ENCODE assay signal across 1 cellular context in the genomic region with DNA sequence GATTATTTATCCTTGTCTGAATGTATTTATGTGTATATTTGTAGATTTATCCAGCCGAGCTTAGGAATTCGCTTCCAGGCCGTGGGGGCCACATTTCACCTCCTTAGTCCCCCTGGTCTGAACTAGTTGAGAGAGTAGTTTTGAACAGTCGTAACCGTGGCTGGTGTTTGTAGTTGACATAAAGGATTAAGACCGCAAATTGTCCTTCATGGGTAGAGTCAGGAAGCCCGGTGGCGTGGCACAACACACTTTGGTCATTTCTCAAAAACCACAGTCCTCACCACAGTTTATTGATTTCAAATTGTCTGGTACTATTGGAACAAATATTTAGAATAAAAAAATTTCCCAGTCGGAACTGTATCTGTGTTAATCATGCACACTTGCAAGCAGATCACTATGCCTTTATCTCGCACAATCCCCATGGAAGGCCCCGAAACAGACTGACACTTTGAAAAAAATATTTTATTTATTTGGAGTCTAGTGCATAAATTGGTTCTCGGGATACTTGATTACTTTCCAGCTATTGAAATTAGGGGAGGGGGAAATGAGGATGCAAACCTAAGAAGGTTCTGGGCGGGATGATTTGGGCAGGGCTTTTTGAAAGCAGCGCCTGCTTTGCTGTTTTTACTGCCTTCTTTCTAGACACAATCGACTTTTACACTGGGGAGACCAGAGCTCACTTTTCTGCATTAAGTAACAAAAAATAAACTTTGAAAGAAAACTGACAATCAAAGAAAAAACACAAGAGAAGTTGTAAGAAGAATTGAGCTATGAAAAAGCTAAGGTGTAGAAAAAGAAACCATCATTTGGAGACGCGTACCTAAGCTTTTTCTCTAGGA.
A peak's percentile ranks its signal among the peaks of the same experiment; 100 is the strongest.
TF ChIP-seq lines count a peak whose summit lies in the region.

No MANE protein-coding gene starts in this region.

TF ChIP-seq in HepG2, 621 proteins besides CTCF, POLR2A, EP300 and RAD21 (continued from another document and continues in another):
- TF ChIP-seq, protein P1, sequence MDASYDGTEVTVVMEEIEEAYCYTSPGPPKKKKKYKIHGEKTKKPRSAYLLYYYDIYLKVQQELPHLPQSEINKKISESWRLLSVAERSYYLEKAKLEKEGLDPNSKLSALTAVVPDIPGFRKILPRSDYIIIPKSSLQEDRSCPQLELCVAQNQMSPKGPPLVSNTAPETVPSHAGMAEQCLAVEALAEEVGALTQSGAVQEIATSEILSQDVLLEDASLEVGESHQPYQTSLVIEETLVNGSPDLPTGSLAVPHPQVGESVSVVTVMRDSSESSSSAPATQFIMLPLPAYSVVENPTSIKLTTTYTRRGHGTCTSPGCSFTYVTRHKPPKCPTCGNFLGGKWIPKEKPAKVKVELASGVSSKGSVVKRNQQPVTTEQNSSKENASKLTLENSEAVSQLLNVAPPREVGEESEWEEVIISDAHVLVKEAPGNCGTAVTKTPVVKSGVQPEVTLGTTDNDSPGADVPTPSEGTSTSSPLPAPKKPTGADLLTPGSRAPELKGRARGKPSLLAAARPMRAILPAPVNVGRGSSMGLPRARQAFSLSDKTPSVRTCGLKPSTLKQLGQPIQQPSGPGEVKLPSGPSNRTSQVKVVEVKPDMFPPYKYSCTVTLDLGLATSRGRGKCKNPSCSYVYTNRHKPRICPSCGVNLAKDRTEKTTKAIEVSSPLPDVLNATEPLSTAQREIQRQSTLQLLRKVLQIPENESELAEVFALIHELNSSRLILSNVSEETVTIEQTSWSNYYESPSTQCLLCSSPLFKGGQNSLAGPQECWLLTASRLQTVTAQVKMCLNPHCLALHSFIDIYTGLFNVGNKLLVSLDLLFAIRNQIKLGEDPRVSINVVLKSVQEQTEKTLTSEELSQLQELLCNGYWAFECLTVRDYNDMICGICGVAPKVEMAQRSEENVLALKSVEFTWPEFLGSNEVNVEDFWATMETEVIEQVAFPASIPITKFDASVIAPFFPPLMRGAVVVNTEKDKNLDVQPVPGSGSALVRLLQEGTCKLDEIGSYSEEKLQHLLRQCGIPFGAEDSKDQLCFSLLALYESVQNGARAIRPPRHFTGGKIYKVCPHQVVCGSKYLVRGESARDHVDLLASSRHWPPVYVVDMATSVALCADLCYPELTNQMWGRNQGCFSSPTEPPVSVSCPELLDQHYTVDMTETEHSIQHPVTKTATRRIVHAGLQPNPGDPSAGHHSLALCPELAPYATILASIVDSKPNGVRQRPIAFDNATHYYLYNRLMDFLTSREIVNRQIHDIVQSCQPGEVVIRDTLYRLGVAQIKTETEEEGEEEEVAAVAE (CRISPR knock-in tag; IDR thresholded peaks at IDR 0.05; ENCODE audit: borderline replicate concordance): peak; percentile 40; the same call in 1 of the 2 replicates
- TF ChIP-seq, protein P2, sequence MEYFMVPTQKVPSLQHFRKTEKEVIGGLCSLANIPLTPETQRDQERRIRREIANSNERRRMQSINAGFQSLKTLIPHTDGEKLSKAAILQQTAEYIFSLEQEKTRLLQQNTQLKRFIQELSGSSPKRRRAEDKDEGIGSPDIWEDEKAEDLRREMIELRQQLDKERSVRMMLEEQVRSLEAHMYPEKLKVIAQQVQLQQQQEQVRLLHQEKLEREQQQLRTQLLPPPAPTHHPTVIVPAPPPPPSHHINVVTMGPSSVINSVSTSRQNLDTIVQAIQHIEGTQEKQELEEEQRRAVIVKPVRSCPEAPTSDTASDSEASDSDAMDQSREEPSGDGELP (IDR thresholded peaks at IDR 0.05; ENCODE audit: borderline replicate concordance, low read depth): no peak
- no peak for TF ChIP-seq ZNF318 (CRISPR knock-in tag; IDR thresholded peaks at IDR 0.05)
- TF ChIP-seq, protein P3, sequence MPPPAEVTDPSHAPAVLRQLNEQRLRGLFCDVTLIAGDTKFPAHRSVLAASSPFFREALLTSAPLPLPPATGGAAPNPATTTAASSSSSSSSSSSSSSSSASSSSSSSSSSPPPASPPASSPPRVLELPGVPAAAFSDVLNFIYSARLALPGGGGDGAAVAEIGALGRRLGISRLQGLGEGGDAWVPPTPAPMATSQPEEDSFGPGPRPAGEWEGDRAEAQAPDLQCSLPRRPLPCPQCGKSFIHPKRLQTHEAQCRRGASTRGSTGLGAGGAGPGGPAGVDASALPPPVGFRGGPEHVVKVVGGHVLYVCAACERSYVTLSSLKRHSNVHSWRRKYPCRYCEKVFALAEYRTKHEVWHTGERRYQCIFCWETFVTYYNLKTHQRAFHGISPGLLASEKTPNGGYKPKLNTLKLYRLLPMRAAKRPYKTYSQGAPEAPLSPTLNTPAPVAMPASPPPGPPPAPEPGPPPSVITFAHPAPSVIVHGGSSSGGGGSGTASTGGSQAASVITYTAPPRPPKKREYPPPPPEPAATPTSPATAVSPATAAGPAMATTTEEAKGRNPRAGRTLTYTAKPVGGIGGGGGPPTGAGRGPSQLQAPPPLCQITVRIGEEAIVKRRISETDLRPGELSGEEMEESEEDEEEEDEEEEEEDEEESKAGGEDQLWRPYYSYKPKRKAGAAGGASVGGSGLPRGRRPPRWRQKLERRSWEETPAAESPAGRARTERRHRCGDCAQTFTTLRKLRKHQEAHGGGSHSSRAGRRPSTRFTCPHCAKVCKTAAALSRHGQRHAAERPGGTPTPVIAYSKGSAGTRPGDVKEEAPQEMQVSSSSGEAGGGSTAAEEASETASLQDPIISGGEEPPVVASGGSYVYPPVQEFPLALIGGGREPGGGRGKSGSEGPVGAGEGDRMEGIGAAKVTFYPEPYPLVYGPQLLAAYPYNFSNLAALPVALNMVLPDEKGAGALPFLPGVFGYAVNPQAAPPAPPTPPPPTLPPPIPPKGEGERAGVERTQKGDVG (CRISPR knock-in tag; IDR thresholded peaks at IDR 0.05; ENCODE audit: borderline replicate concordance): no peak
- TF ChIP-seq PATZ1 (CRISPR knock-in tag; IDR thresholded peaks at IDR 0.05): peak; percentile 84
- TF ChIP-seq ZNF317 (CRISPR knock-in tag; IDR thresholded peaks at IDR 0.05): no peak
- no peak for TF ChIP-seq HNRNPUL1 (IDR thresholded peaks at IDR 0.05; ENCODE audit: low read depth, low read length)
- TF ChIP-seq, protein P4, sequence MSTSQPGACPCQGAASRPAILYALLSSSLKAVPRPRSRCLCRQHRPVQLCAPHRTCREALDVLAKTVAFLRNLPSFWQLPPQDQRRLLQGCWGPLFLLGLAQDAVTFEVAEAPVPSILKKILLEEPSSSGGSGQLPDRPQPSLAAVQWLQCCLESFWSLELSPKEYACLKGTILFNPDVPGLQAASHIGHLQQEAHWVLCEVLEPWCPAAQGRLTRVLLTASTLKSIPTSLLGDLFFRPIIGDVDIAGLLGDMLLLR (CRISPR knock-in tag; IDR thresholded peaks at IDR 0.05): no peak
- peak; percentile 30; the same call in 1 of the 2 replicates for TF ChIP-seq SP5 (CRISPR knock-in tag; IDR thresholded peaks at IDR 0.05; ENCODE audit: borderline replicate concordance, low read depth)
- TF ChIP-seq ZBTB34 (CRISPR knock-in tag; IDR thresholded peaks at IDR 0.05): peak; percentile 89
- TF ChIP-seq DNMT1 (CRISPR knock-in tag; IDR thresholded peaks at IDR 0.05): no peak
- no peak for TF ChIP-seq CREBL2 (CRISPR knock-in tag; IDR thresholded peaks at IDR 0.05; ENCODE audit: borderline replicate concordance)
- no peak for TF ChIP-seq HINFP (CRISPR knock-in tag; IDR thresholded peaks at IDR 0.05; ENCODE audit: low read depth)
- no peak for TF ChIP-seq KAT2B (IDR thresholded peaks at IDR 0.05; ENCODE audit: borderline replicate concordance, low read depth, low read length)
- TF ChIP-seq FLYWCH1 (CRISPR knock-in tag; IDR thresholded peaks at IDR 0.05): 0 out of 2 replicates have a peak, but pooled peaks have one; percentile 37
- no peak for TF ChIP-seq ZNF124 (CRISPR knock-in tag; IDR thresholded peaks at IDR 0.05)
- TF ChIP-seq ZFYVE20 (CRISPR knock-in tag; IDR thresholded peaks at IDR 0.05; ENCODE audit: borderline replicate concordance, low read depth): no peak
- no peak for TF ChIP-seq SRSF4 (IDR thresholded peaks at IDR 0.05; ENCODE audit: low read depth, low read length, poor library complexity, severe bottlenecking)
- TF ChIP-seq ZNF510 (CRISPR knock-in tag; IDR thresholded peaks at IDR 0.05; ENCODE audit: low read depth): no peak
- no peak for TF ChIP-seq ZNF773 (CRISPR knock-in tag; IDR thresholded peaks at IDR 0.05; ENCODE audit: borderline replicate concordance)
